9 cellular contexts compared by ENCODE assay signal in the genomic region with DNA sequence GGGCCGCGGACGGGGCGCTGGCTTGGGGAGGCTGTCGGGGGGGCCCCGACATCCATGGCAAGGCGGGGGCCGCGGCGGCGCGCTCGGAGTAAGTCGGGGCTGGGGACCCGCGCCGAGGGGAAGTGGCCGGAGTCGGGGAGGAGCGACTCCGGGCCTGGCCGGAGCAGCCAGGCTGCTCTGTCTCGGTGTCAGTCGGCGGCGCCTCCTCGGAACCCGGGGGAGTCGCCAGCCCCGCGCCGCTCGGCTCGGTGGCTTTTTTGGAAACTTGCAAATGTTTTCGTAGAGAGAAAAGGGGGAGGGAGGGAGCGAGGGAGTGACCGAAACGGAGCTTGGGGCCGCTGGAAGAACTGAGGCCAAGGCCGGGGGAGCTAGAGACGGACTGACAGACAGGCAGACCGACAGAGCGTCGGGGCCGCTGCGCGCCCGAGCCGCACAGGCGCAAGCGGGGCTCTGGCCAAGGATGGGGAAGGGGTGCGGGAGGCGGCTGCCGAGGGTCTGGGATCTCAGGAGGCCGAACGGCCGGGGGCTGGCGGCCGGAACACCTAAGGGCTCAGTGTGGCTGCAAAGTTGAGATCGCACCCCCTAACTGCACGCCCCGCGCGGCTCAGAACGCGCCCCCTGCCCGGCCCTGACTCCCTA. TPM values are rescaled to one million over a fixed set of nuclear protein-coding genes. Genes with fewer than 3 reads are reported as not detected.
DNase-seq lines count a peak whose midpoint lies in the region; ATAC-seq and TF ChIP-seq lines count a peak whose summit lies in the region.
"Had no signal": no experiment of that assay in that cellular context is flagged by ENCODE, and none has a peak within 500 bp of the region (broad histone marks: within the 10 kb centered on the region; RNA-seq: fewer than 3 reads in every experiment).

No MANE protein-coding gene starts in this region.

- peak overlapping the region; percentile 83 to 91 (median 87) for H3K4me3 Mint-ChIP-seq in brain

- no peak for TF ChIP-seq POLR2A in suprapubic skin (IDR thresholded peaks at IDR 0.05)

- no peak for ATAC-seq in GM21360 (IDR thresholded peaks at IDR 0.05; ENCODE audit: unreplicated experiment)
- ATAC-seq in GM18907 (IDR thresholded peaks at IDR 0.05; ENCODE audit: unreplicated experiment) = no peak
- ATAC-seq: HCT116 had no signal

- H3K36me3 Mint-ChIP-seq in brain = no peaks in the 10 kb centered on the region

- no peak for TF ChIP-seq EP300 in suprapubic skin (IDR thresholded peaks at IDR 0.05)

- no peaks in the 10 kb centered on the region for H3K36me3 ChIP-seq in suprapubic skin

- TF ChIP-seq CTCF in AG09309 (IDR thresholded peaks at IDR 0.05; ENCODE audit: control insufficient read depth, insufficient read depth, low read depth, low read length, missing control alignments) = no peak
- no peak for TF ChIP-seq CTCF in HL-60 (IDR thresholded peaks at IDR 0.05; ENCODE audit: insufficient read depth, low read length)
- no peak for TF ChIP-seq CTCF in brain (conservative IDR thresholded peaks at IDR 0.05)
- TF ChIP-seq CTCF in suprapubic skin (IDR thresholded peaks at IDR 0.05) = no peak

- H3K27me3 Mint-ChIP-seq in brain = peaks cover 69% of the 10 kb centered on the region

- H3K9me3 ChIP-seq in suprapubic skin = no peaks in the 10 kb centered on the region

- H3K4me3 ChIP-seq in AG09309 (ENCODE audit: control insufficient read depth, low read depth, low read length) = peak overlapping the region; percentile 44
- peak overlapping the region; percentile 26 for H3K4me3 ChIP-seq in HL-60 (replicated peaks; ENCODE audit: insufficient read depth, low read length)
- H3K4me3 ChIP-seq in suprapubic skin = peak overlapping the region; percentile 74

- peaks cover 28% of the 10 kb centered on the region for H3K4me1 ChIP-seq in suprapubic skin

- H3K27me3 ChIP-seq in HL-60 (ENCODE audit: insufficient read depth, poor library complexity, severe bottlenecking) (peaks cover 46% of the 10 kb centered on the region), suprapubic skin (peaks cover 42% of the 10 kb centered on the region)

- H3K27ac ChIP-seq in HL-60 (replicated peaks) = no peak overlapping the region
- H3K27ac ChIP-seq in suprapubic skin = peak overlapping the region; percentile 84

- under 1% methylated on average over 21 of the region's 67 CpGs for WGBS in suprapubic skin

- peaks cover 35% of the 10 kb centered on the region for H3K4me1 Mint-ChIP-seq in brain

- H3K9me3 Mint-ChIP-seq in brain = peaks cover 0 to 4% (median 0%) of the 10 kb centered on the region in 5 experiments

- H3K27ac Mint-ChIP-seq in brain = peak overlapping the region in 1 of 5 experiments; percentile 75

- no peak for DNase-seq in AG09309 (ENCODE audit: low read depth)
- no peak for DNase-seq in HL-60 (ENCODE audit: low read depth in 1 of 2, low spot score in 1 of 2)
- peak; percentile 81 for DNase-seq in left kidney (ENCODE audit: low read depth, low spot score)
- DNase-seq in suprapubic skin (ENCODE audit: low spot score in 2 of 2) = no peak
- no peak for DNase-seq in NCI-H2029 (lab: John Stamatoyannopoulos, UW)

RNA-seq across cellular contexts. Expression of a gene that starts 5.0 kb away (rescaled TPM):
- 10.9 TPM for polyA plus RNA-seq in brain (ENCODE audit: insufficient read depth, low read depth, low replicate concordance)
- 1 to 10 TPM; 1.1 to 4.2 (median 3.0) TPM for total RNA-seq in suprapubic skin

RNA-seq across cellular contexts. Expression of a gene that starts 19.3 kb away (rescaled TPM):
- 4.8 TPM for polyA plus RNA-seq in brain (ENCODE audit: insufficient read depth, low read depth, low replicate concordance)
- 1 to 10 TPM in 1 of 4 donors, not detected in 3; 1.4 TPM for total RNA-seq in suprapubic skin
